In genomic region chr7:155183655-155184054, GRCh38 we compare ENCODE assay signal across 26 cellular contexts.
"Had no signal": no experiment of that assay in that cellular context is flagged by ENCODE, and none has a peak within 500 bp of the region (broad histone marks: within the 10 kb centered on the region; RNA-seq: fewer than 3 reads in every experiment).

No MANE protein-coding gene starts in this region.

- H3K36me3 ChIP-seq: colonic mucosa, esophagus squamous epithelium, neutrophil, tibial artery had no signal

- DNase-seq: colonic mucosa; effector CD8-positive, alpha-beta T cell; esophagus squamous epithelium; hypothalamus; immature natural killer cell; mesenchymal stem cell; mucosa of descending colon; naive B cell; stimulated activated CD4-positive, alpha-beta T cell treated with anti-CD3 and anti-CD28 coated beads, Interleukin-12 subunit alpha, Interleukin-12 subunit beta, amount 100 ng/mL, for 4 hours; stimulated activated CD4-positive, alpha-beta T cell treated with anti-CD3 and anti-CD28 coated beads, Interleukin-1b, Interleukin-23, amount 100 ng/mL, for 48 hours; stimulated activated CD4-positive, alpha-beta T cell treated with anti-CD3 and anti-CD28 coated beads, Interleukin-4, amount 100 ng/mL, for 24 hours; stimulated activated naive CD8-positive, alpha-beta T cell treated with anti-CD3 and anti-CD28 coated beads, Interleukin-15, Interleukin-2, amounts not matched to agents 100 U/mL and 50 U/mL, for 24 hours; substantia nigra; testis; tibial artery had no signal

- H3K4me3 ChIP-seq: colonic mucosa, esophagus squamous epithelium, mucosa of descending colon, smooth muscle cell, testis, tibial artery had no signal

- H3K4me3 Mint-ChIP-seq: dendritic cell treated with granulocyte-macrophage colony-stimulating factor and Interleukin-4, amounts not matched to agents 40 ng/mL and 50 ng/mL, for 4 days; immature natural killer cell; mesothelial cell of epicardium; naive B cell; natural killer cell treated with Interleukin-12 subunit alpha and Interleukin-12 subunit beta and Interleukin-15 and Interleukin-18, amount 100 ng/mL, for 72 hours; neural crest cell; stimulated activated memory B cell treated with anti-CD40 and anti-IgM and Interleukin-4, amounts not matched to agents 10 μg/mL and 1 μg/mL and 100 μg/mL, for 72 hours; type B pancreatic cell had no signal

- H3K27ac Mint-ChIP-seq: dendritic cell treated with granulocyte-macrophage colony-stimulating factor and Interleukin-4, amounts not matched to agents 40 ng/mL and 50 ng/mL, for 4 days; immature natural killer cell; mesothelial cell of epicardium; naive B cell; natural killer cell treated with Interleukin-12 subunit alpha and Interleukin-12 subunit beta and Interleukin-15 and Interleukin-18, amount 100 ng/mL, for 72 hours; progenitor cell of endocrine pancreas; stimulated activated memory B cell treated with anti-CD40 and anti-IgM and Interleukin-4, amounts not matched to agents 10 μg/mL and 1 μg/mL and 100 μg/mL, for 72 hours; type B pancreatic cell had no signal

- H3K27me3 ChIP-seq: colonic mucosa, neutrophil, testis, tibial artery had no signal

- H3K4me1 Mint-ChIP-seq: immature natural killer cell, mesothelial cell of epicardium, naive B cell, neural crest cell had no signal

- H3K9me3 ChIP-seq: colonic mucosa, testis had no signal

- H3K27ac ChIP-seq: colonic mucosa, esophagus squamous epithelium, neutrophil, parathyroid adenoma, testis, tibial artery had no signal

- H3K36me3 Mint-ChIP-seq: type B pancreatic cell had no signal

- H3K4me1 ChIP-seq: colonic mucosa, esophagus squamous epithelium, parathyroid adenoma, testis, tibial artery had no signal

- ATAC-seq: mucosa of descending colon; sciatic nerve; stimulated activated memory B cell treated with anti-CD40 and anti-IgM and Interleukin-4, amounts not matched to agents 10 μg/mL and 1 μg/mL and 100 μg/mL, for 72 hours; stimulated activated naive CD8-positive, alpha-beta T cell treated with anti-CD3 and anti-CD28 coated beads, Interleukin-15, Interleukin-2, amounts not matched to agents 100 U/mL and 50 U/mL, for 24 hours had no signal
